In the genomic region with DNA sequence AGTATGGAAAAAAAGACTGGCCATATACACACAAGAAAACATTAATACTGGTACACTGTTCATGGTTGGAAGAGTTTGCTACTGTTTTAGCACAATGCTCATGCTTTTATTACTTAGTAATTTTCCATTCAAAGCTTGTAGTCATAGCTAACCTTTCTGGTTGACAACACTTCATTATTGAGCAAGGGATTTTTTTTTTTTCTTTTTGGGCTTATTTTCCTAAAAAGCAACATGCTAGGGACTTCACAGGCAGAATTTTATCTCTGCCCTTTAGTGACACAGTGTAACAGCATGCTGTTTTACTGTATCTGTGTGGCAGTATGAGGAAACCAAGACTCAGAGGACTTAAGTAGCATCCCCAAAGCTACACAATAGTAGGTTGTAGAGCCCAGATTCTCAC, we compare ENCODE assay signal across 10 cellular contexts. TPM values are rescaled to one million over a fixed set of nuclear protein-coding genes. Genes with fewer than 3 reads are reported as not detected.
DNase-seq lines count a peak whose midpoint lies in the region; ATAC-seq and TF ChIP-seq lines count a peak whose summit lies in the region.
"Had no signal": no experiment of that assay in that cellular context is flagged by ENCODE, and none has a peak within 500 bp of the region (broad histone marks: within the 10 kb centered on the region; RNA-seq: fewer than 3 reads in every experiment).

No MANE protein-coding gene starts in this region.

- H3K27ac ChIP-seq in rectal smooth muscle tissue (ENCODE audit: low read depth, low read length): peak overlapping the region; percentile 48
- H3K27ac ChIP-seq in spleen: no peak overlapping the region

- no peak for TF ChIP-seq CTCF in spleen (IDR thresholded peaks at IDR 0.05 in 8 of 11, conservative IDR thresholded peaks at IDR 0.05 in 3 of 11)

- peak; percentile 80 for ATAC-seq in GM18870 (IDR thresholded peaks at IDR 0.05; ENCODE audit: unreplicated experiment)
- peak; percentile 80 for ATAC-seq in GM21619 (IDR thresholded peaks at IDR 0.05; ENCODE audit: unreplicated experiment)
- ATAC-seq in HG03469 (IDR thresholded peaks at IDR 0.05; ENCODE audit: unreplicated experiment): peak; percentile 63
- ATAC-seq in GM21381 (IDR thresholded peaks at IDR 0.05; ENCODE audit: unreplicated experiment): no peak

- no peak overlapping the region for H3K4me3 ChIP-seq in rectal smooth muscle tissue (ENCODE audit: low read length)
- no peak overlapping the region for H3K4me3 ChIP-seq in spleen

- no peak overlapping the region for H3K9ac ChIP-seq in rectal smooth muscle tissue (ENCODE audit: low read length)

- no peaks in the 10 kb centered on the region for H3K36me3 ChIP-seq in rectal smooth muscle tissue (ENCODE audit: control insufficient read depth, insufficient read depth, low read length)
- H3K36me3 ChIP-seq in spleen: peaks cover 0 to 6% (median 0%) of the 10 kb centered on the region in 6 donors

- H3K4me1 ChIP-seq in rectal smooth muscle tissue (ENCODE audit: control insufficient read depth, insufficient read depth, low read length): peaks cover 17% of the 10 kb centered on the region
- no peaks in the 10 kb centered on the region for H3K4me1 ChIP-seq in spleen

- H3K27me3 ChIP-seq in rectal smooth muscle tissue (ENCODE audit: control insufficient read depth, insufficient read depth, low read length): no peaks in the 10 kb centered on the region
- no peaks in the 10 kb centered on the region for H3K27me3 ChIP-seq in spleen (replicated peaks in 1 of 7)

- intact Hi-C loops in spleen (cut with DNase I; ENCODE audit: low total_unique reads): no loop called here

- no peaks in the 10 kb centered on the region for H3K9me3 ChIP-seq in spleen

- no peak for TF ChIP-seq POLR2A in spleen (IDR thresholded peaks at IDR 0.05)

- DNase-seq in spleen (no peak), HT-29 (ENCODE audit: low spot score) (no peak)
- no peak for DNase-seq in central memory CD4-positive, alpha-beta T cell
- DNase-seq: GDM1, hippocampal formation had no signal

RNA-seq across cellular contexts. Expression of gene FGGY, which starts 58.5 kb away (rescaled TPM):
- total RNA-seq in spleen: 10 to 100 TPM; 10.8 to 27.8 (median 14.3) TPM
- 1 to 10 TPM; 1.7 to 6.0 (median 2.4) TPM for polyA plus RNA-seq in spleen
- 12.6 and 14.2 TPM in 2 replicates for total RNA-seq in HT-29 (2014; rRNA removed; shearing (Covaris generic))
